ENCODE assay signal across 9 cellular contexts in the genomic region with DNA sequence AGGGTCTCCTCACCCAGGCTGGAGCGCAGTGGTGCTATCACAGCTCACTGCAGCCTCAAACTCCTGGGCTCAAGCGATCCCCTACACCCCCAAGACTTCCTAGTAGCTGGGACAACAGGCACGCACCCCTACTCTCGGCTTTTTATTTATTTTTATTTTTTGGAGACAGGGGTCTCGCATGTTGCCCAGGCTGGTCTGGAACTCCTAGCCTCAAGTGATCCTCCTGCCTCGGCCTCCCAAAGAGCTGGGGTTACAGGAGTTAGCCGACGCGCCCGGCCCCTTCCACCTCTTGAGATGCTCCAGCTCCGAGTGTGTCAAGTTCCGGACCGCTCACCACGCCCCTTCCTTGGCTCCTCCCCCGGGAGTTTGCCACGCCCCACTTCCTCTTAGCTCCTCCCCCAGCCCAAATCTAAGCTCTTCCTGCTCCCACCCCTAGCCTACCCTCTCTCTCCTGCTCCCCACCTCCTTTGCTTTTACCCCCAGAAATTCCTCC. TPM values are rescaled to one million over a fixed set of nuclear protein-coding genes. Genes with fewer than 3 reads are reported as not detected.
DNase-seq lines count a peak whose midpoint lies in the region; ATAC-seq and TF ChIP-seq lines count a peak whose summit lies in the region.
"Had no signal": no experiment of that assay in that cellular context is flagged by ENCODE, and none has a peak within 500 bp of the region (broad histone marks: within the 10 kb centered on the region; RNA-seq: fewer than 3 reads in every experiment).

No MANE protein-coding gene starts in this region.

- H3K27ac Mint-ChIP-seq in CD4-positive, CD25-positive, alpha-beta regulatory T cell: peak overlapping the region in 1 of 3 donors; percentile 60
- H3K27ac Mint-ChIP-seq in HFFc6: no peak overlapping the region
- no peak overlapping the region for H3K27ac Mint-ChIP-seq in activated naive CD8-positive, alpha-beta T cell treated with anti-CD3 and anti-CD28 coated beads, Interleukin-2, amount 50 U/mL, for 24 hours
- H3K27ac Mint-ChIP-seq in naive thymus-derived CD4-positive, alpha-beta T cell: peak overlapping the region in 4 of 9 donors; percentile 1 to 50 (median 16)

- H3K9me3 Mint-ChIP-seq in CD4-positive, CD25-positive, alpha-beta regulatory T cell: peaks cover 0 to 8% (median 3%) of the 10 kb centered on the region in 7 donors
- H3K9me3 Mint-ChIP-seq in HFFc6: no peaks in the 10 kb centered on the region
- no peaks in the 10 kb centered on the region for H3K9me3 Mint-ChIP-seq in activated naive CD8-positive, alpha-beta T cell treated with anti-CD3 and anti-CD28 coated beads, Interleukin-2, amount 50 U/mL, for 24 hours
- H3K9me3 Mint-ChIP-seq in naive thymus-derived CD4-positive, alpha-beta T cell: peaks cover 0 to 5% (median 0%) of the 10 kb centered on the region in 11 donors

- H3K9me3 ChIP-seq in CD4-positive, CD25-positive, alpha-beta regulatory T cell (ENCODE audit: control insufficient read depth in 2 of 2, low read length in 2 of 2): no peaks in the 10 kb centered on the region
- H3K9me3 ChIP-seq in naive thymus-derived CD4-positive, alpha-beta T cell (ENCODE audit: control insufficient read depth in 2 of 3, low read length in 3 of 3): peaks cover 0 to 2% (median 0%) of the 10 kb centered on the region in 3 experiments
- H3K9me3 ChIP-seq in aorta (ENCODE audit: control insufficient read depth, low read length): no peaks in the 10 kb centered on the region
- H3K9me3 ChIP-seq: heart right ventricle had no signal

- H3K4me1 Mint-ChIP-seq in CD4-positive, CD25-positive, alpha-beta regulatory T cell: peaks cover 6 to 53% (median 31%) of the 10 kb centered on the region in 4 donors
- peaks cover 45% of the 10 kb centered on the region for H3K4me1 Mint-ChIP-seq in HFFc6 (ENCODE audit: low read depth)
- peaks cover 44% of the 10 kb centered on the region for H3K4me1 Mint-ChIP-seq in activated naive CD8-positive, alpha-beta T cell treated with anti-CD3 and anti-CD28 coated beads, Interleukin-2, amount 50 U/mL, for 24 hours
- peaks cover 38 to 62% (median 44%) of the 10 kb centered on the region in 7 donors for H3K4me1 Mint-ChIP-seq in naive thymus-derived CD4-positive, alpha-beta T cell

- peak; percentile 34 to 86 (median 64) for DNase-seq in CD4-positive, CD25-positive, alpha-beta regulatory T cell
- DNase-seq in HFFc6: peak; percentile 11
- DNase-seq in T-helper 1 cell: peak in 4 of 5 donors; percentile 39 to 79 (median 47)
- peak; percentile 75 for DNase-seq in activated naive CD8-positive, alpha-beta T cell treated with anti-CD3 and anti-CD28 coated beads, Interleukin-2, amount 50 U/mL, for 24 hours
- DNase-seq in naive thymus-derived CD4-positive, alpha-beta T cell: peak; percentile 49 to 79 (median 68)
- DNase-seq in amygdala (lab: John Stamatoyannopoulos, UW): no peak
- DNase-seq in aorta: no peak

- no peak overlapping the region for H3K4me3 ChIP-seq in CD4-positive, CD25-positive, alpha-beta regulatory T cell (ENCODE audit: low read depth, low read length)
- no peak overlapping the region for H3K4me3 ChIP-seq in naive thymus-derived CD4-positive, alpha-beta T cell (ENCODE audit: low read length)
- no peak overlapping the region for H3K4me3 ChIP-seq in aorta (ENCODE audit: low read length in 2 of 2)

- peak; percentile 52 to 66 for ATAC-seq in CD4-positive, CD25-positive, alpha-beta regulatory T cell (ENCODE audit: low read depth in 2 of 2)
- peak; percentile 53 for ATAC-seq in activated naive CD8-positive, alpha-beta T cell treated with anti-CD3 and anti-CD28 coated beads, Interleukin-2, amount 50 U/mL, for 24 hours
- ATAC-seq in naive thymus-derived CD4-positive, alpha-beta T cell: peak; percentile 75
- ATAC-seq in GM21423 (IDR thresholded peaks at IDR 0.05; ENCODE audit: unreplicated experiment) (no peak), aorta (ENCODE audit: low FRiP score) (no peak)

- H3K36me3 ChIP-seq in CD4-positive, CD25-positive, alpha-beta regulatory T cell (ENCODE audit: control insufficient read depth, insufficient read depth, low read length): no peaks in the 10 kb centered on the region
- H3K36me3 ChIP-seq in naive thymus-derived CD4-positive, alpha-beta T cell (ENCODE audit: control insufficient read depth in 2 of 3, insufficient read depth in 3 of 3, low read length in 3 of 3): no peaks in the 10 kb centered on the region
- H3K36me3 ChIP-seq in aorta (ENCODE audit: control insufficient read depth in 1 of 2, insufficient read depth in 2 of 2, low read length in 1 of 2): no peaks in the 10 kb centered on the region
- H3K36me3 ChIP-seq: heart right ventricle had no signal

- CTCF ChIA-PET in naive thymus-derived CD4-positive, alpha-beta T cell (lab: Charles Lee): interaction anchor here (0.6 to 1.6 kb wide), 2 partner anchors 19 to 27 kb away, joined by 3 to 11 read pairs; no protein-coding TSS in a partner anchor

- H3K36me3 Mint-ChIP-seq in CD4-positive, CD25-positive, alpha-beta regulatory T cell: no peaks in the 10 kb centered on the region
- H3K36me3 Mint-ChIP-seq in HFFc6 (ENCODE audit: low read depth): no peaks in the 10 kb centered on the region
- H3K36me3 Mint-ChIP-seq in activated naive CD8-positive, alpha-beta T cell treated with anti-CD3 and anti-CD28 coated beads, Interleukin-2, amount 50 U/mL, for 24 hours (ENCODE audit: low read depth): peaks cover 2% of the 10 kb centered on the region
- peaks cover 0 to 7% (median 4%) of the 10 kb centered on the region in 5 donors for H3K36me3 Mint-ChIP-seq in naive thymus-derived CD4-positive, alpha-beta T cell

- POLR2A ChIA-PET in naive thymus-derived CD4-positive, alpha-beta T cell (lab: Charles Lee): interaction anchor here (0.6 to 0.7 kb wide), 3 partner anchors 9 to 744 kb away, joined by 3 read pairs; a partner anchor contains a TSS

- intact Hi-C loops in naive thymus-derived CD4-positive, alpha-beta T cell (cut with micrococcal nuclease): loop anchor here in 1 of 2 donors (1.0 kb wide), 1 partner anchor 8 kb away; a partner anchor contains a TSS
- intact Hi-C loops in aorta (cut with DNase I): no loop called here

- no peak overlapping the region for H3K27ac ChIP-seq in CD4-positive, CD25-positive, alpha-beta regulatory T cell (ENCODE audit: insufficient read depth, low read length, poor library complexity, severe bottlenecking)
- no peak overlapping the region for H3K27ac ChIP-seq in naive thymus-derived CD4-positive, alpha-beta T cell (ENCODE audit: low read depth, low read length)
- no peak overlapping the region for H3K27ac ChIP-seq in aorta (ENCODE audit: low read depth in 1 of 2, low read length in 2 of 2)
- H3K27ac ChIP-seq: heart right ventricle had no signal

- no peak for TF ChIP-seq CTCF in HFFc6 (IDR thresholded peaks at IDR 0.05)

- peaks cover 87% of the 10 kb centered on the region for H3K27me3 Mint-ChIP-seq in CD4-positive, CD25-positive, alpha-beta regulatory T cell
- peaks cover 72% of the 10 kb centered on the region for H3K27me3 Mint-ChIP-seq in HFFc6 (ENCODE audit: insufficient read depth)
- peaks cover 87% of the 10 kb centered on the region for H3K27me3 Mint-ChIP-seq in activated naive CD8-positive, alpha-beta T cell treated with anti-CD3 and anti-CD28 coated beads, Interleukin-2, amount 50 U/mL, for 24 hours
- H3K27me3 Mint-ChIP-seq in naive thymus-derived CD4-positive, alpha-beta T cell: peaks cover 79 to 91% (median 89%) of the 10 kb centered on the region in 5 donors

- H3K4me3 Mint-ChIP-seq in CD4-positive, CD25-positive, alpha-beta regulatory T cell: peak overlapping the region; percentile 68 to 91 (median 72)
- peak overlapping the region; percentile 71; the same call in 1 of the 2 replicates for H3K4me3 Mint-ChIP-seq in HFFc6
- H3K4me3 Mint-ChIP-seq in activated naive CD8-positive, alpha-beta T cell treated with anti-CD3 and anti-CD28 coated beads, Interleukin-2, amount 50 U/mL, for 24 hours: peak overlapping the region; percentile 17
- H3K4me3 Mint-ChIP-seq in naive thymus-derived CD4-positive, alpha-beta T cell: peak overlapping the region; percentile 56 to 84 (median 68)

- peaks cover 43% of the 10 kb centered on the region for H3K4me1 ChIP-seq in CD4-positive, CD25-positive, alpha-beta regulatory T cell (ENCODE audit: control insufficient read depth, insufficient read depth, low read length, poor library complexity, severe bottlenecking)
- H3K4me1 ChIP-seq in naive thymus-derived CD4-positive, alpha-beta T cell (ENCODE audit: control insufficient read depth in 2 of 2, insufficient read depth in 2 of 2, low read length in 2 of 2): peaks cover 38 to 56% of the 10 kb centered on the region in 2 donors
- H3K4me1 ChIP-seq in aorta (ENCODE audit: control insufficient read depth in 1 of 2, insufficient read depth in 2 of 2, low read length in 2 of 2): no peaks in the 10 kb centered on the region

- WGBS in aorta, 2 donors: 3% methylated on average over 16 of the region's 16 CpGs

- peaks cover 48% of the 10 kb centered on the region for H3K27me3 ChIP-seq in CD4-positive, CD25-positive, alpha-beta regulatory T cell (ENCODE audit: control insufficient read depth, insufficient read depth, low read length)
- H3K27me3 ChIP-seq in naive thymus-derived CD4-positive, alpha-beta T cell (ENCODE audit: control insufficient read depth in 2 of 2, insufficient read depth in 2 of 2, low read length in 2 of 2): peaks cover 9 to 66% of the 10 kb centered on the region in 2 donors
- no peaks in the 10 kb centered on the region for H3K27me3 ChIP-seq in aorta (ENCODE audit: control insufficient read depth in 1 of 2, insufficient read depth in 2 of 2, low read length in 1 of 2)

RNA-seq across cellular contexts. Expression of a gene that starts 6.3 kb away (rescaled TPM):
- total RNA-seq in CD4-positive, CD25-positive, alpha-beta regulatory T cell: not detected
- not detected for polyA plus RNA-seq in CD4-positive, CD25-positive, alpha-beta regulatory T cell
- not detected for total RNA-seq in HFFc6 (2021; fragmentation: NEBNext Ultra II Directional; extraction: Animal tissue kit (Norgen Biotek cat#: 25700))
- total RNA-seq in naive thymus-derived CD4-positive, alpha-beta T cell: not detected
- not detected for polyA plus RNA-seq in naive thymus-derived CD4-positive, alpha-beta T cell
- not detected for total RNA-seq in aorta
- polyA plus RNA-seq in aorta: not detected
- total RNA-seq: heart right ventricle had no signal
- polyA plus RNA-seq: heart right ventricle had no signal

RNA-seq across cellular contexts. Expression of a gene that starts 8.4 kb away (rescaled TPM):
- not detected for total RNA-seq in CD4-positive, CD25-positive, alpha-beta regulatory T cell
- not detected for polyA plus RNA-seq in CD4-positive, CD25-positive, alpha-beta regulatory T cell
- under 1 TPM; 0.19 to 0.78 (median 0.35) TPM for total RNA-seq in HFFc6 (2021; fragmentation: NEBNext Ultra II Directional; extraction: Animal tissue kit (Norgen Biotek cat#: 25700))
- under 1 TPM in 1 of 5 experiments, not detected in 4; 0.19 TPM for total RNA-seq in naive thymus-derived CD4-positive, alpha-beta T cell
- not detected for polyA plus RNA-seq in naive thymus-derived CD4-positive, alpha-beta T cell
- total RNA-seq in aorta: not detected
- polyA plus RNA-seq in aorta: not detected
- total RNA-seq: heart right ventricle had no signal

RNA-seq across cellular contexts. Expression of a gene that starts 19.5 kb away (rescaled TPM):
- 14.5 TPM for total RNA-seq in CD4-positive, CD25-positive, alpha-beta regulatory T cell
- 1 to 10 TPM; 5.4 to 8.8 (median 6.3) TPM for polyA plus RNA-seq in CD4-positive, CD25-positive, alpha-beta regulatory T cell
- 100 to 1,000 TPM; 154 to 176 (median 166) TPM for total RNA-seq in HFFc6 (2021; fragmentation: NEBNext Ultra II Directional; extraction: Animal tissue kit (Norgen Biotek cat#: 25700))
- total RNA-seq in naive thymus-derived CD4-positive, alpha-beta T cell: 10 to 100 TPM in 1 of 5 experiments, 1 to 10 TPM in 4; 6.2 to 39.4 (median 8.3) TPM
- 1 to 10 TPM; 3.3 to 6.9 TPM for polyA plus RNA-seq in naive thymus-derived CD4-positive, alpha-beta T cell
- total RNA-seq in aorta: 10 to 100 TPM; 21.3 to 26.9 TPM
- 10 to 100 TPM; 16.8 to 51.2 TPM for polyA plus RNA-seq in aorta

RNA-seq across cellular contexts. Expression of a gene that starts 27.0 kb away (rescaled TPM):
- total RNA-seq in CD4-positive, CD25-positive, alpha-beta regulatory T cell: not detected
- polyA plus RNA-seq in CD4-positive, CD25-positive, alpha-beta regulatory T cell: not detected
- total RNA-seq in HFFc6 (2021; fragmentation: NEBNext Ultra II Directional; extraction: Animal tissue kit (Norgen Biotek cat#: 25700)): not detected
- not detected for total RNA-seq in naive thymus-derived CD4-positive, alpha-beta T cell
- not detected for polyA plus RNA-seq in naive thymus-derived CD4-positive, alpha-beta T cell
- not detected for total RNA-seq in aorta
- 1 to 10 TPM in 1 of 2 donors, not detected in 1; 5.4 TPM for polyA plus RNA-seq in aorta
- total RNA-seq: heart right ventricle had no signal
- polyA plus RNA-seq: heart right ventricle had no signal

RNA-seq across cellular contexts. Expression of a gene that starts 43.6 kb away (rescaled TPM):
- 35.4 TPM for total RNA-seq in CD4-positive, CD25-positive, alpha-beta regulatory T cell
- polyA plus RNA-seq in CD4-positive, CD25-positive, alpha-beta regulatory T cell: 10 to 100 TPM; 13.8 to 19.7 (median 14.8) TPM
- total RNA-seq in HFFc6 (2021; fragmentation: NEBNext Ultra II Directional; extraction: Animal tissue kit (Norgen Biotek cat#: 25700)): 100 to 1,000 TPM; 128 to 179 (median 140) TPM
- total RNA-seq in naive thymus-derived CD4-positive, alpha-beta T cell: 10 to 100 TPM; 18.5 to 88.4 (median 44.2) TPM
- 10 to 100 TPM; 15.7 to 25.4 TPM for polyA plus RNA-seq in naive thymus-derived CD4-positive, alpha-beta T cell
- total RNA-seq in aorta: 10 to 100 TPM; 51.8 to 70.6 TPM
- polyA plus RNA-seq in aorta: 10 to 100 TPM; 27.2 to 48.5 TPM

Comparison
In these comparisons a context has a peak if more than half of its experiments do, and no peak if none do; other contexts are left out.
1. ATAC-seq: peak in CD4-positive, CD25-positive, alpha-beta regulatory T cell (2 of 2), activated naive CD8-positive, alpha-beta T cell treated with anti-CD3 and anti-CD28 coated beads, Interleukin-2, amount 50 U/mL, for 24 hours (single experiment) and naive thymus-derived CD4-positive, alpha-beta T cell (single experiment); none in GM21423 (single experiment) and aorta (single experiment).
2. DNase-seq: peak in CD4-positive, CD25-positive, alpha-beta regulatory T cell (3 of 3), HFFc6 (single experiment), T-helper 1 cell (4 of 5), activated naive CD8-positive, alpha-beta T cell treated with anti-CD3 and anti-CD28 coated beads, Interleukin-2, amount 50 U/mL, for 24 hours (single experiment) and naive thymus-derived CD4-positive, alpha-beta T cell (9 of 9); none in amygdala (0 of 56) and aorta (0 of 2).
3. H3K4me3 Mint-ChIP-seq: peak in every context shown above with its lines; median percentile 72 in CD4-positive, CD25-positive, alpha-beta regulatory T cell; 71 in HFFc6; 68 in naive thymus-derived CD4-positive, alpha-beta T cell; 17 in activated naive CD8-positive, alpha-beta T cell treated with anti-CD3 and anti-CD28 coated beads, Interleukin-2, amount 50 U/mL, for 24 hours.